15 cellular contexts compared by ENCODE assay signal in genomic region chr9:75176037-75176436, GRCh38.
"Had no signal": no experiment of that assay in that cellular context is flagged by ENCODE, and none has a peak within 500 bp of the region (broad histone marks: within the 10 kb centered on the region; RNA-seq: fewer than 3 reads in every experiment).

No MANE protein-coding gene starts in this region.

- H3K4me3 Mint-ChIP-seq: activated CD8-positive, alpha-beta T cell treated with anti-CD3 and anti-CD28 coated beads, Interleukin-2, amount 10 ng/mL, durations not matched to agents 7 days and 5 days; activated naive CD4-positive, alpha-beta T cell treated with anti-CD3 and anti-CD28 coated beads for 36 hours; activated T-helper 17 cell treated with anti-CD3 and anti-CD28 coated beads, Interleukin-2, amount 50 U/mL, for 72 hours; T-helper 2 cell treated with Interferon-gamma antibody and Interleukin-4, amounts not matched to agents 5 μg/mL and 100 μg/mL, for 36 hours had no signal

- ATAC-seq: activated CD4-positive, CD25-positive, alpha-beta regulatory T cell treated with anti-CD3 and anti-CD28 coated beads, Interleukin-2, amount 50 U/mL, for 24 hours; activated CD8-positive, alpha-beta T cell treated with anti-CD3 and anti-CD28 coated beads, Interleukin-2, amount 10 ng/mL, durations not matched to agents 7 days and 5 days; activated T-helper 17 cell treated with anti-CD3 and anti-CD28 coated beads, Interleukin-2, amount 50 U/mL, for 72 hours; body of pancreas; left colon had no signal

- H2AFZ ChIP-seq: hepatocyte had no signal

- H3K36me3 ChIP-seq: adrenal gland had no signal

- H3K4me1 ChIP-seq: adrenal gland, body of pancreas, upper lobe of left lung had no signal

- H3K4me2 ChIP-seq: hepatocyte had no signal

- H3K27ac ChIP-seq: adrenal gland, body of pancreas, coronary artery, hepatocyte, upper lobe of left lung had no signal

- H3K27me3 ChIP-seq: adrenal gland, body of pancreas, hepatocyte, upper lobe of left lung had no signal

- H3K9me3 Mint-ChIP-seq: activated naive CD4-positive, alpha-beta T cell treated with anti-CD3 and anti-CD28 coated beads for 36 hours; activated T-helper 17 cell treated with anti-CD3 and anti-CD28 coated beads, Interleukin-2, amount 50 U/mL, for 72 hours; T-helper 2 cell treated with Interferon-gamma antibody and Interleukin-4, amounts not matched to agents 5 μg/mL and 100 μg/mL, for 36 hours had no signal

- H3K9me3 ChIP-seq: adrenal gland, body of pancreas, upper lobe of left lung had no signal

- H3K79me2 ChIP-seq: hepatocyte had no signal

- H3K4me3 ChIP-seq: adrenal gland, body of pancreas, coronary artery, hepatocyte, upper lobe of left lung had no signal

- H3K27ac Mint-ChIP-seq: activated CD8-positive, alpha-beta T cell treated with anti-CD3 and anti-CD28 coated beads, Interleukin-2, amount 10 ng/mL, durations not matched to agents 7 days and 5 days; activated naive CD4-positive, alpha-beta T cell treated with anti-CD3 and anti-CD28 coated beads for 36 hours; activated T-helper 17 cell treated with anti-CD3 and anti-CD28 coated beads, Interleukin-2, amount 50 U/mL, for 72 hours; T-helper 2 cell treated with Interferon-gamma antibody and Interleukin-4, amounts not matched to agents 5 μg/mL and 100 μg/mL, for 36 hours had no signal

- H3K27me3 Mint-ChIP-seq: activated T-helper 17 cell treated with anti-CD3 and anti-CD28 coated beads, Interleukin-2, amount 50 U/mL, for 72 hours had no signal

- DNase-seq: activated CD8-positive, alpha-beta T cell treated with anti-CD3 and anti-CD28 coated beads, Interleukin-2, amount 10 ng/mL, durations not matched to agents 7 days and 5 days; activated naive CD4-positive, alpha-beta T cell treated with anti-CD3 and anti-CD28 coated beads for 36 hours; adrenal gland; body of pancreas; central memory CD4-positive, alpha-beta T cell; effector CD4-positive, alpha-beta T cell; left colon; stimulated activated CD4-positive, alpha-beta T cell treated with anti-CD3 and anti-CD28 coated beads, Interleukin-12 subunit alpha, Interleukin-12 subunit beta, amount 100 ng/mL, for 4 hours; stimulated activated naive CD4-positive, alpha-beta T cell; upper lobe of left lung had no signal
